In genomic region chr2:171430516-171431410, GRCh38 we compare ENCODE assay signal across 1 cellular context.
TF ChIP-seq lines count a peak whose summit lies in the region.

No MANE protein-coding gene starts in this region.

TF ChIP-seq in H1, 55 proteins besides CTCF, POLR2A, EP300 and RAD21:
- no peak for TF ChIP-seq POU5F1 (IDR thresholded peaks at IDR 0.05; ENCODE audit: low read depth, low read length)
- no peak for TF ChIP-seq BRCA1 (IDR thresholded peaks at IDR 0.05; ENCODE audit: low read depth, low read length)
- peak; percentile 19; the same call in 1 of the 2 replicates for TF ChIP-seq POLR2AphosphoS5 (IDR thresholded peaks at IDR 0.05; ENCODE audit: low read depth, low read length)
- TF ChIP-seq CTBP2 (IDR thresholded peaks at IDR 0.05; ENCODE audit: borderline replicate concordance, insufficient read depth, insufficient read length, low read length) = no peak
- no peak for TF ChIP-seq SP4 (IDR thresholded peaks at IDR 0.05; ENCODE audit: low read length)
- TF ChIP-seq RFX5 (IDR thresholded peaks at IDR 0.05; ENCODE audit: borderline replicate concordance, low read depth, low read length) = no peak
- no peak for TF ChIP-seq HDAC2 (IDR thresholded peaks at IDR 0.05; ENCODE audit: borderline replicate concordance in 1 of 2, low read depth in 2 of 2, low read length in 2 of 2)
- TF ChIP-seq TBP (IDR thresholded peaks at IDR 0.05; ENCODE audit: low read depth, low read length) = peak; percentile 62
